9 cellular contexts compared by ENCODE assay signal in genomic region chr2:127220102-127220806, GRCh38. TPM values are rescaled to one million over a fixed set of nuclear protein-coding genes. Genes with fewer than 3 reads are reported as not detected.
DNase-seq lines count a peak whose midpoint lies in the region; ATAC-seq, FAIRE-seq and TF ChIP-seq lines count a peak whose summit lies in the region.
"Had no signal": no experiment of that assay in that cellular context is flagged by ENCODE, and none has a peak within 500 bp of the region (broad histone marks: within the 10 kb centered on the region; RNA-seq: fewer than 3 reads in every experiment).

TSS of gene CYP27C1 (minus strand) at chr2:127220299. CDS start at chr2:127220270, 29 bp downstream.

- ATAC-seq in GM21529 (IDR thresholded peaks at IDR 0.05; ENCODE audit: unreplicated experiment), result no peak
- ATAC-seq in HG02759 (IDR thresholded peaks at IDR 0.05; ENCODE audit: unreplicated experiment), result no peak
- ATAC-seq in HG02763 (IDR thresholded peaks at IDR 0.05; ENCODE audit: unreplicated experiment), result no peak

- peak within 1 kb of the TSS; percentile 56; the same call in 1 of the 2 replicates for H2AFZ ChIP-seq in SK-N-SH (ENCODE audit: low read depth)

- TF ChIP-seq CTCF in GM13976 (IDR thresholded peaks at IDR 0.05; ENCODE audit: borderline replicate concordance, control extremely low read depth, extremely low read depth, insufficient read depth, missing control alignments), result no peak
- no peak for TF ChIP-seq CTCF in SK-N-SH (IDR thresholded peaks at IDR 0.05)
- no peak for TF ChIP-seq CTCF in fibroblast of the aortic adventitia (IDR thresholded peaks at IDR 0.05; ENCODE audit: insufficient read depth, low read length)
- TF ChIP-seq CTCF in ovary (IDR thresholded peaks at IDR 0.05), result no peak

- no peaks in the 10 kb centered on the region for H3K79me2 ChIP-seq in SK-N-SH (ENCODE audit: insufficient read depth)

- TF ChIP-seq RAD21 in SK-N-SH (IDR thresholded peaks at IDR 0.05; ENCODE audit: low read length), result no peak

- H3K4me2 ChIP-seq in SK-N-SH, result peak within 1 kb of the TSS; percentile 84

- H3K36me3 ChIP-seq in SK-N-SH (replicated peaks in 1 of 2; ENCODE audit: control insufficient read depth in 1 of 2, insufficient read depth in 2 of 2, low read length in 1 of 2) (no peaks in the 10 kb centered on the region), ovary (no peaks in the 10 kb centered on the region)

- H3K27ac ChIP-seq in SK-N-SH (ENCODE audit: low read depth in 2 of 2, low read length in 1 of 2) (no peak within 1 kb of the TSS), ovary (peak within 1 kb of the TSS in 1 of 2 donors; percentile 12)

- POLR2A ChIA-PET in SK-N-SH (lab: Yijun Ruan, JAX), result no interaction called here

- H3F3A ChIP-seq in SK-N-SH (replicated peaks; ENCODE audit: insufficient read depth), result no peaks in the 10 kb centered on the region

- intact Hi-C loops in ovary (cut with DNase I), result no loop called here

- TF ChIP-seq EP300 in SK-N-SH (IDR thresholded peaks at IDR 0.05; ENCODE audit: borderline replicate concordance in 1 of 2, low read depth in 1 of 2, low read length in 1 of 2), result no peak
- TF ChIP-seq EP300 in ovary (IDR thresholded peaks at IDR 0.05), result no peak

- no peak within 1 kb of the TSS for H3K9ac ChIP-seq in SK-N-SH

- H3K9me3 ChIP-seq in SK-N-SH, result no peaks in the 10 kb centered on the region
- H3K9me3 ChIP-seq in ovary, result peaks cover 0 to 5% of the 10 kb centered on the region in 2 donors

- no peaks in the 10 kb centered on the region for H4K20me1 ChIP-seq in SK-N-SH (ENCODE audit: insufficient read depth)

- WGBS in SK-N-SH (ENCODE audit: low lambda C conversion rate), result 55% methylated on average over 6 of the region's 43 CpGs
- WGBS in ovary, 3 donors, result 1 to 2% (median 1%) methylated on average over 26 to 43 of the region's 43 CpGs

- DNase-seq in GM13976 (ENCODE audit: low spot score) (peak; percentile 41), SK-N-SH (peak; percentile 81), fibroblast of the aortic adventitia (ENCODE audit: low read depth) (peak; percentile 8), ovary (peak in 2 of 5 donors; percentile 34 to 40), GM12892 (ENCODE audit: insufficient read length) (no peak)

- in situ Hi-C loops in GM13976 (cut with MboI; ENCODE audit: low sequenced_read_pairs, unreplicated experiment), result no loop called here

- CTCF ChIA-PET in SK-N-SH (lab: Yijun Ruan, JAX), result interaction anchor here (0.8 to 1.1 kb wide), 2 partner anchors 23 to 105 kb away, joined by 3 to 4 read pairs; no protein-coding TSS in a partner anchor

- H3K27me3 ChIP-seq in SK-N-SH (ENCODE audit: insufficient read depth) (peaks cover 22% of the 10 kb centered on the region), ovary (no peaks in the 10 kb centered on the region)

- H3K4me1 ChIP-seq in SK-N-SH (ENCODE audit: control insufficient read depth in 1 of 2, insufficient read depth in 2 of 2, low read depth in 1 of 2, low read length in 1 of 2) (peaks cover 0 to 4% of the 10 kb centered on the region in 2 experiments; a peak in 1 of 4 replicates), ovary (ENCODE audit: insufficient read depth) (peaks cover 6% of the 10 kb centered on the region)

- TF ChIP-seq POLR2A in ovary (IDR thresholded peaks at IDR 0.05) (no peak), GM12892 (IDR thresholded peaks at IDR 0.05; ENCODE audit: low read depth, low read length) (no peak)

- FAIRE-seq in GM12892 (lab: Jason Lieb, UNC), result no peak

- peak within 1 kb of the TSS; percentile 50 to 57 for H3K4me3 ChIP-seq in SK-N-SH (ENCODE audit: low read depth in 2 of 2, low read length in 1 of 2)
- H3K4me3 ChIP-seq in fibroblast of the aortic adventitia (ENCODE audit: low read depth, low read length), result peak within 1 kb of the TSS; percentile 51
- peak within 1 kb of the TSS; percentile 39 for H3K4me3 ChIP-seq in ovary

- H3K9me2 ChIP-seq in SK-N-SH, result no peaks in the 10 kb centered on the region

TF ChIP-seq in SK-N-SH, 30 proteins besides CTCF, POLR2A, EP300 and RAD21:
- TF ChIP-seq USF1 (IDR thresholded peaks at IDR 0.05; ENCODE audit: borderline replicate concordance, low read depth), result no peak
- TF ChIP-seq EZH2phosphoT487 (IDR thresholded peaks at IDR 0.05; ENCODE audit: borderline replicate concordance, low read depth), result 0 out of 2 replicates have a peak, but pooled peaks have one; percentile 62
- no peak for TF ChIP-seq TAF1 (IDR thresholded peaks at IDR 0.05; ENCODE audit: borderline replicate concordance, low read depth, low read length)
- TF ChIP-seq FOXJ3 (CRISPR knock-in tag; IDR thresholded peaks at IDR 0.05), result no peak
- TF ChIP-seq IRF3 (IDR thresholded peaks at IDR 0.05; ENCODE audit: low read depth, low read length), result no peak

RNA-seq across cellular contexts. Expression of gene CYP27C1, which starts in this region (rescaled TPM):
- polyA plus RNA-seq in SK-N-SH (2012; rRNA removed), result 0.03 TPM in 1 of 2 replicates, not detected in the other
- 0.03 TPM in 2 replicates for polyA plus RNA-seq in SK-N-SH (2012; cell fraction: cytosol; rRNA removed)
- not detected in 2 replicates for polyA plus RNA-seq in SK-N-SH (2012; cell fraction: nucleus; rRNA removed)
- total RNA-seq in fibroblast of the aortic adventitia (ENCODE audit: low replicate concordance), result 0.41 and 0.72 TPM in 2 replicates
- under 1 TPM in 6 of 7 donors, not detected in 1; 0.10 to 0.48 (median 0.17) TPM for total RNA-seq in ovary
- under 1 TPM; 0.07 to 0.52 TPM for polyA plus RNA-seq in ovary
- not detected for polyA plus RNA-seq in GM12892 (2012; ENCODE audit: missing spikeins)
- total RNA-seq: NCI-H460 had no signal

Comparison
In these comparisons a context has a peak if more than half of its experiments do, and no peak if none do; other contexts are left out.
1. Peak in DNase-seq, H3K4me3 ChIP-seq and H3K4me2 ChIP-seq in SK-N-SH; RNA of the gene not detected or under 1 TPM.
2. Peak in DNase-seq and H3K4me3 ChIP-seq in fibroblast of the aortic adventitia; RNA of the gene not detected or under 1 TPM.